Comparison of ENCODE assay signal across 34 cellular contexts in the genomic region with DNA sequence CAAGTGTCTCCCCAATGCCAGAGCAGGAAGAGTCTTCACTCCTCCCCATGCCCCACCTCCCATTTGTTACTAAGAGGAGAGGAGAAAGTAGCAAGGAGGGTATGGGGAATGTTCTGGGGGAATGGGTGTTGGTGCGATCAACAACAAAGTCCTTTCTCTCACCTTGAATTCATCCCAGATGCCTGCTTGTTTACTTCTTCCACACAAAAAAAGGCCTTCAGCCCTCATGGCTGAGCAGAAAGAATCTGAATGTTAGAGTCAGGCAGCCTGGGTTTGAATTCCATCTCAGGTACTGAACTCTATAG. TPM values are rescaled to one million over a fixed set of nuclear protein-coding genes. Genes with fewer than 3 reads are reported as not detected.
"Had no signal": no experiment of that assay in that cellular context is flagged by ENCODE, and none has a peak within 500 bp of the region (broad histone marks: within the 10 kb centered on the region; RNA-seq: fewer than 3 reads in every experiment).

No MANE protein-coding gene starts in this region.

- H2AFZ ChIP-seq: parathyroid adenoma had no signal

- H3K36me3 Mint-ChIP-seq: naive B cell; stimulated activated effector memory CD8-positive, alpha-beta T cell treated with anti-CD3 and anti-CD28 coated beads, Interleukin-12 subunit alpha, Interleukin-12 subunit beta, amount 100 ng/mL, for 72 hours had no signal

- H3K79me2 ChIP-seq: parathyroid adenoma had no signal

- H3K27me3 ChIP-seq: body of pancreas, thyroid gland had no signal

- H3K4me3 Mint-ChIP-seq: activated naive CD4-positive, alpha-beta T cell treated with anti-CD3 and anti-CD28 coated beads for 36 hours; activated naive CD8-positive, alpha-beta T cell treated with anti-CD3 and anti-CD28 coated beads for 36 hours; activated T-helper 1 cell treated with anti-CD3 and anti-CD28 coated beads, Interleukin-12 subunit alpha, Interleukin-12 subunit beta, Interleukin-2, Interleukin-4 antibody, amounts not matched to agents 30 ng/mL and 10 ng/mL and 1 ng/mL, durations not matched to agents 14 hours and 24 hours and 36 hours; naive B cell; stimulated activated effector memory CD8-positive, alpha-beta T cell treated with anti-CD3 and anti-CD28 coated beads, Interleukin-12 subunit alpha, Interleukin-12 subunit beta, amount 100 ng/mL, for 72 hours; stimulated activated naive CD8-positive, alpha-beta T cell treated with anti-CD3 and anti-CD28 coated beads, Interleukin-15, Interleukin-2, amounts not matched to agents 100 ng/mL and 50 ng/mL, for 24 hours; T-helper 2 cell treated with Interferon-gamma antibody and Interleukin-4, amounts not matched to agents 5 μg/mL and 100 μg/mL, for 36 hours had no signal

- ATAC-seq: body of pancreas; esophagus mucosa; psoas muscle; stimulated activated effector memory CD8-positive, alpha-beta T cell treated with anti-CD3 and anti-CD28 coated beads, Interleukin-12 subunit alpha, Interleukin-12 subunit beta, amount 100 ng/mL, for 72 hours had no signal

- H3K27ac ChIP-seq: adrenal gland, body of pancreas, parathyroid adenoma, psoas muscle, sigmoid colon, thyroid gland, upper lobe of right lung had no signal

- H3K4me1 ChIP-seq: adrenal gland, body of pancreas, parathyroid adenoma, psoas muscle, sigmoid colon, thyroid gland, upper lobe of right lung had no signal

- H3K9ac ChIP-seq: parathyroid adenoma had no signal

- DNase-seq: activated CD4-positive, alpha-beta T cell treated with anti-CD3 and anti-CD28 coated beads for 4 hours; activated CD4-positive, alpha-beta T cell treated with anti-CD3 and anti-CD28 coated beads, Interleukin-2, amount 50 U/mL, for 4 hours; activated CD4-positive, CD25-positive, alpha-beta regulatory T cell; activated effector memory CD4-positive, alpha-beta T cell treated with anti-CD3 and anti-CD28 coated beads, Interleukin-2, amount 50 U/mL, for 16 hours; activated naive CD4-positive, alpha-beta T cell treated with anti-CD3 and anti-CD28 coated beads for 36 hours; activated naive CD8-positive, alpha-beta T cell treated with anti-CD3 and anti-CD28 coated beads for 36 hours; activated T-cell treated with anti-CD3 and anti-CD28 coated beads, Interleukin-2, amount 50 U/mL, for 1 hour; adrenal gland; aorta; body of pancreas; cortex of kidney; foreskin fibroblast; head of caudate nucleus; hippocampal formation; left ventricle myocardium superior; naive B cell; occipital lobe; psoas muscle; sigmoid colon; small intestine; stimulated activated CD4-positive, alpha-beta T cell treated with anti-CD3 and anti-CD28 coated beads, Interleukin-4, amount 100 ng/mL, for 24 hours; T-helper 1 cell; thyroid gland; upper lobe of right lung had no signal

- H3K9me3 ChIP-seq: adrenal gland, body of pancreas, psoas muscle, sigmoid colon, thyroid gland, upper lobe of right lung had no signal

- H3K4me3 ChIP-seq: adrenal gland, body of pancreas, psoas muscle, sigmoid colon, thyroid gland, upper lobe of right lung had no signal

- H3K36me3 ChIP-seq: adrenal gland, sigmoid colon, thyroid gland, upper lobe of right lung had no signal

- H3K4me1 Mint-ChIP-seq: activated naive CD8-positive, alpha-beta T cell treated with anti-CD3 and anti-CD28 coated beads for 36 hours; naive B cell; stimulated activated effector memory CD8-positive, alpha-beta T cell treated with anti-CD3 and anti-CD28 coated beads, Interleukin-12 subunit alpha, Interleukin-12 subunit beta, amount 100 ng/mL, for 72 hours had no signal

- H3K9me3 Mint-ChIP-seq: activated naive CD4-positive, alpha-beta T cell treated with anti-CD3 and anti-CD28 coated beads for 36 hours; activated naive CD8-positive, alpha-beta T cell treated with anti-CD3 and anti-CD28 coated beads for 36 hours; activated T-helper 1 cell treated with anti-CD3 and anti-CD28 coated beads, Interleukin-12 subunit alpha, Interleukin-12 subunit beta, Interleukin-2, Interleukin-4 antibody, amounts not matched to agents 30 ng/mL and 10 ng/mL and 1 ng/mL, durations not matched to agents 14 hours and 24 hours and 36 hours; naive B cell; stimulated activated effector memory CD8-positive, alpha-beta T cell treated with anti-CD3 and anti-CD28 coated beads, Interleukin-12 subunit alpha, Interleukin-12 subunit beta, amount 100 ng/mL, for 72 hours; stimulated activated naive CD8-positive, alpha-beta T cell treated with anti-CD3 and anti-CD28 coated beads, Interleukin-15, Interleukin-2, amounts not matched to agents 100 ng/mL and 50 ng/mL, for 24 hours; T-helper 2 cell treated with Interferon-gamma antibody and Interleukin-4, amounts not matched to agents 5 μg/mL and 100 μg/mL, for 36 hours had no signal

- H3K27ac Mint-ChIP-seq: activated naive CD4-positive, alpha-beta T cell treated with anti-CD3 and anti-CD28 coated beads for 36 hours; activated naive CD8-positive, alpha-beta T cell treated with anti-CD3 and anti-CD28 coated beads for 36 hours; activated T-helper 1 cell treated with anti-CD3 and anti-CD28 coated beads, Interleukin-12 subunit alpha, Interleukin-12 subunit beta, Interleukin-2, Interleukin-4 antibody, amounts not matched to agents 30 ng/mL and 10 ng/mL and 1 ng/mL, durations not matched to agents 14 hours and 24 hours and 36 hours; stimulated activated effector memory CD8-positive, alpha-beta T cell treated with anti-CD3 and anti-CD28 coated beads, Interleukin-12 subunit alpha, Interleukin-12 subunit beta, amount 100 ng/mL, for 72 hours; stimulated activated naive CD8-positive, alpha-beta T cell treated with anti-CD3 and anti-CD28 coated beads, Interleukin-15, Interleukin-2, amounts not matched to agents 100 ng/mL and 50 ng/mL, for 24 hours; T-helper 2 cell treated with Interferon-gamma antibody and Interleukin-4, amounts not matched to agents 5 μg/mL and 100 μg/mL, for 36 hours had no signal

RNA-seq across cellular contexts. Expression of gene MOG, which starts 9.9 kb away (rescaled TPM):
- total RNA-seq: activated naive CD4-positive, alpha-beta T cell treated with anti-CD3 and anti-CD28 coated beads for 36 hours; activated naive CD8-positive, alpha-beta T cell treated with anti-CD3 and anti-CD28 coated beads for 36 hours; activated T-helper 1 cell treated with anti-CD3 and anti-CD28 coated beads, Interleukin-12 subunit alpha, Interleukin-12 subunit beta, Interleukin-2, Interleukin-4 antibody, amounts not matched to agents 30 ng/mL and 10 ng/mL and 1 ng/mL, durations not matched to agents 14 hours and 24 hours and 36 hours; adrenal gland; aorta; body of pancreas; esophagus mucosa; lung microvascular endothelial cell; mucosa of gallbladder; occipital lobe; psoas muscle; sigmoid colon; subcutaneous adipose tissue; thyroid gland; upper lobe of right lung had no signal

RNA-seq across cellular contexts. Expression of gene ZFP57, which starts 14.2 kb away (rescaled TPM):
- total RNA-seq: activated naive CD4-positive, alpha-beta T cell treated with anti-CD3 and anti-CD28 coated beads for 36 hours; body of pancreas; cerebellum; left ventricle myocardium superior; occipital lobe; psoas muscle; sigmoid colon; thyroid gland; upper lobe of right lung had no signal
